ENCODE assay signal across 8 cellular contexts in genomic region chr1:186082235-186082937, GRCh38.
DNase-seq lines count a peak whose midpoint lies in the region; ATAC-seq and TF ChIP-seq lines count a peak whose summit lies in the region.

No MANE protein-coding gene starts in this region.

- H3K27ac ChIP-seq in RWPE2 (ENCODE audit: poor library complexity, severe bottlenecking): no peak overlapping the region
- H3K27ac ChIP-seq in naive thymus-derived CD4-positive, alpha-beta T cell (ENCODE audit: low read depth, low read length): no peak overlapping the region
- H3K27ac ChIP-seq in vagina: no peak overlapping the region

- H3K27me3 ChIP-seq in RWPE2 (ENCODE audit: insufficient read depth, poor library complexity, severe bottlenecking) (no peaks in the 10 kb centered on the region), vagina (no peaks in the 10 kb centered on the region)
- H3K27me3 ChIP-seq in naive thymus-derived CD4-positive, alpha-beta T cell (ENCODE audit: control insufficient read depth in 2 of 2, insufficient read depth in 2 of 2, low read length in 2 of 2): no peaks in the 10 kb centered on the region

- peaks cover 12% of the 10 kb centered on the region for H3K4me1 ChIP-seq in RWPE2 (ENCODE audit: insufficient read depth, poor library complexity, severe bottlenecking)
- no peaks in the 10 kb centered on the region for H3K4me1 ChIP-seq in naive thymus-derived CD4-positive, alpha-beta T cell (ENCODE audit: control insufficient read depth in 2 of 2, insufficient read depth in 2 of 2, low read length in 2 of 2)
- no peaks in the 10 kb centered on the region for H3K4me1 ChIP-seq in vagina

- POLR2A ChIA-PET in naive thymus-derived CD4-positive, alpha-beta T cell (lab: Charles Lee): no interaction called here

- DNase-seq in A172 (ENCODE audit: low spot score) (peak; percentile 79), MV-4-11 (lab: John Stamatoyannopoulos, UW) (peak; percentile 99), RWPE2 (ENCODE audit: low spot score) (peak; percentile 56), epithelial cell of proximal tubule (ENCODE audit: low read depth) (peak; percentile 90), vagina (ENCODE audit: extremely low spot score in 2 of 2) (no peak)
- no peak for DNase-seq in naive thymus-derived CD4-positive, alpha-beta T cell

- no peaks in the 10 kb centered on the region for H3K36me3 Mint-ChIP-seq in naive thymus-derived CD4-positive, alpha-beta T cell

- TF ChIP-seq CTCF in RWPE2 (IDR thresholded peaks at IDR 0.05; ENCODE audit: poor library complexity, severe bottlenecking) (no peak), epithelial cell of proximal tubule (conservative IDR thresholded peaks at IDR 0.05; ENCODE audit: low read depth, low read length) (no peak), vagina (IDR thresholded peaks at IDR 0.05) (no peak)

- H3K9me3 ChIP-seq in RWPE2 (ENCODE audit: severe bottlenecking) (peaks cover 3% of the 10 kb centered on the region), vagina (no peaks in the 10 kb centered on the region)
- no peaks in the 10 kb centered on the region for H3K9me3 ChIP-seq in naive thymus-derived CD4-positive, alpha-beta T cell (ENCODE audit: control insufficient read depth in 2 of 3, low read length in 3 of 3)

- peaks cover 0 to 3% (median 0%) of the 10 kb centered on the region in 7 donors for H3K4me1 Mint-ChIP-seq in naive thymus-derived CD4-positive, alpha-beta T cell

- no peaks in the 10 kb centered on the region for H3K9me3 Mint-ChIP-seq in naive thymus-derived CD4-positive, alpha-beta T cell

- intact Hi-C loops in naive thymus-derived CD4-positive, alpha-beta T cell (cut with micrococcal nuclease): no loop called here
- intact Hi-C loops in vagina (cut with DNase I): no loop called here

- no peak overlapping the region for H3K27ac Mint-ChIP-seq in naive thymus-derived CD4-positive, alpha-beta T cell

- H3K4me3 ChIP-seq in RWPE2 (ENCODE audit: severe bottlenecking) (no peak overlapping the region), epithelial cell of proximal tubule (ENCODE audit: low read depth, low read length) (no peak overlapping the region), vagina (no peak overlapping the region)
- no peak overlapping the region for H3K4me3 ChIP-seq in naive thymus-derived CD4-positive, alpha-beta T cell (ENCODE audit: low read length)

- peaks cover 0 to 10% (median 4%) of the 10 kb centered on the region in 5 donors for H3K27me3 Mint-ChIP-seq in naive thymus-derived CD4-positive, alpha-beta T cell

- CTCF ChIA-PET in naive thymus-derived CD4-positive, alpha-beta T cell (lab: Charles Lee): no interaction called here

- peak; percentile 70 for ATAC-seq in GM18502 (IDR thresholded peaks at IDR 0.05; ENCODE audit: poor library complexity, unreplicated experiment)
- ATAC-seq in HG02763 (IDR thresholded peaks at IDR 0.05; ENCODE audit: unreplicated experiment): peak; percentile 50
- ATAC-seq in RWPE2 (ENCODE audit: low read depth): peak; percentile 88
- peak; percentile 64 for ATAC-seq in naive thymus-derived CD4-positive, alpha-beta T cell

- no peaks in the 10 kb centered on the region for H3K36me3 ChIP-seq in RWPE2 (ENCODE audit: low read depth)
- no peaks in the 10 kb centered on the region for H3K36me3 ChIP-seq in naive thymus-derived CD4-positive, alpha-beta T cell (ENCODE audit: control insufficient read depth in 2 of 3, insufficient read depth in 3 of 3, low read length in 3 of 3)
- no peaks in the 10 kb centered on the region for H3K36me3 ChIP-seq in vagina

- TF ChIP-seq POLR2A in vagina (IDR thresholded peaks at IDR 0.05): no peak

- peak overlapping the region in 1 of 10 donors; percentile 32 for H3K4me3 Mint-ChIP-seq in naive thymus-derived CD4-positive, alpha-beta T cell

Comparison
In these comparisons a context has a peak if more than half of its experiments do, and no peak if none do; other contexts are left out.
1. DNase-seq: peak in A172 (single experiment), MV-4-11 (single experiment), RWPE2 (single experiment) and epithelial cell of proximal tubule (single experiment); none in naive thymus-derived CD4-positive, alpha-beta T cell (0 of 9) and vagina (0 of 2).
2. Peak in every context shown above with its lines, with median percentiles within 50 percentile points of each other: ATAC-seq.